In the genomic region with DNA sequence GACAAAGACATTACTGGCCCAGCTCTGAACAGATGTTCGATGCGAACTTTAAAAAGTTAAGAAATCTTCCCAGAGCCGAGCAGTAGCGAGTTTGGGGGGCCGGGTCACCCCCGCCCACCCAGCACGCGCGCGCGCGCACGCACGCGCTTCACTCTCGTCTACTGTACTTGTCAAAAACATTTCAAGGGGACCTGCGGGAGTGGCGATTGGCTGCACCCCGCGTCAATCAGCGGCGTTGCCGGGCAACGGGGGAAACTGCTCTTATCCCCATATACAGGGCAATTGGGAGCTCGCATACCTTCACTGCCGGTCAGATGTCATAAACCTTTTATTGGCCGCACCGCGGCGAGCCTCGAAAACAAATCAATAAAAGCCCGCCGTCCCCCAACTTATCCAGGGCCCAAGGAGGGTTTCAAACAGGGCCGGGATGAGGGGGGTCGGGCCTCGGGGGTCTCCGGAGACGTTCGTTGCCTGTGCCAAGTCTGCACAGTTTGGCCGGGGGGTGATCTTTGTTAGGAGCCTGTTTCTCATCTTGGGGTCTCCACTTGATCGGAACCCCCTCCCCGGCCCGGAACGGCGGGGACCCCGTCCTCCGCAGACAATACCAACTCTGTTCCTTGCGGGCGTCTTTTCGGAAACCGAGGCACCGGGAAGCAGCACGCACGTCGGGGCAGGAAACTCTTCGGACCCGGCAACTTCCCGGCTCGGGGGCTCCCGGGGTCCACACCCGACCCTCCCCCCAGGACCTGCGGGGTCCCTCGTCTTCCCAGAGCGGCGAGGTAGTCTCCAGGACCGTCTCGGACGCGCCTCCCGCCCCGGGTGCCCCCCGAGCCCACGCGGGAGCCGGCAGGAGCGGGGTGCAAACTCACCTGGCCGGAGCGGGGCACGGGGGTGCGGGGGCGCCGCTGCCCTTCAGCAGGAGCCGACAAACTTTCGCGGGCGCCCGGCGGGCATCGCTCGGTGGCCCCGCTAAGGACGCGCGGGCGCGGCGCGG, we compare ENCODE assay signal across 9 cellular contexts. TPM values are rescaled to one million over a fixed set of nuclear protein-coding genes. Genes with fewer than 3 reads are reported as not detected.
DNase-seq lines count a peak whose midpoint lies in the region; ATAC-seq and TF ChIP-seq lines count a peak whose summit lies in the region.
"Had no signal": no experiment of that assay in that cellular context is flagged by ENCODE, and none has a peak within 500 bp of the region (broad histone marks: within the 10 kb centered on the region; RNA-seq: fewer than 3 reads in every experiment).

No MANE protein-coding gene starts in this region.

- no peaks in the 10 kb centered on the region for H3K9me3 Mint-ChIP-seq in activated CD4-positive, alpha-beta T cell treated with anti-CD3 and anti-CD28 coated beads for 36 hours (ENCODE audit: low read depth)

- peak overlapping the region; percentile 85 for H3K27ac Mint-ChIP-seq in activated CD4-positive, alpha-beta T cell treated with anti-CD3 and anti-CD28 coated beads for 36 hours

- H3K27me3 Mint-ChIP-seq in activated CD4-positive, alpha-beta T cell treated with anti-CD3 and anti-CD28 coated beads for 36 hours = no peaks in the 10 kb centered on the region

- TF ChIP-seq CTCF in AG09319 (IDR thresholded peaks at IDR 0.05; ENCODE audit: low read depth, low read length) = no peak
- TF ChIP-seq CTCF in choroid plexus epithelial cell (conservative IDR thresholded peaks at IDR 0.05; ENCODE audit: low read depth, low read length) = no peak

- H3K4me3 Mint-ChIP-seq in activated CD4-positive, alpha-beta T cell treated with anti-CD3 and anti-CD28 coated beads for 36 hours = peak overlapping the region; percentile 84

- peaks cover 44% of the 10 kb centered on the region for H3K36me3 Mint-ChIP-seq in activated CD4-positive, alpha-beta T cell treated with anti-CD3 and anti-CD28 coated beads for 36 hours (ENCODE audit: low read depth)

- POLR2A ChIA-PET in activated CD4-positive, alpha-beta T cell treated with anti-CD3 and anti-CD28 coated beads for 36 hours (lab: Charles Lee) = interaction anchor here (0.6 to 1.3 kb wide), 3 partner anchors 13 to 188 kb away, joined by 3 to 8 read pairs (median 3); no protein-coding TSS in a partner anchor

- peak overlapping the region; percentile 80 for H3K4me3 ChIP-seq in choroid plexus epithelial cell (ENCODE audit: low read depth, low read length)
- H3K4me3 ChIP-seq: PC-9 had no signal

- CTCF ChIA-PET in activated CD4-positive, alpha-beta T cell treated with anti-CD3 and anti-CD28 coated beads for 36 hours (lab: Charles Lee) = interaction anchor here (0.6 to 1.3 kb wide), 5 partner anchors 14 to 524 kb away, joined by 3 read pairs; no protein-coding TSS in a partner anchor

- ATAC-seq in GM19043 (IDR thresholded peaks at IDR 0.05; ENCODE audit: low read depth, unreplicated experiment) (peak; percentile 89), HG03354 (IDR thresholded peaks at IDR 0.05; ENCODE audit: poor library complexity, severe bottlenecking, unreplicated experiment) (peak; percentile 86)
- peak; percentile 80 for ATAC-seq in activated CD4-positive, alpha-beta T cell treated with anti-CD3 and anti-CD28 coated beads for 36 hours

- intact Hi-C loops in activated CD4-positive, alpha-beta T cell treated with anti-CD3 and anti-CD28 coated beads for 36 hours (cut with DNase I, micrococcal nuclease) = loop anchor here (1.0 to 5.0 kb wide), 12 partner anchors 15 to 981 kb away; a partner anchor contains a TSS

- H3K4me1 Mint-ChIP-seq in activated CD4-positive, alpha-beta T cell treated with anti-CD3 and anti-CD28 coated beads for 36 hours = peaks cover 51% of the 10 kb centered on the region

- DNase-seq in AG09319 (ENCODE audit: extremely low read depth, low read depth) (peak; percentile 96), NCI-H460 (ENCODE audit: extremely low read depth, low read depth) (peak; percentile 94), choroid plexus epithelial cell (ENCODE audit: low read depth) (peak; percentile 99), kidney glomerular epithelial cell (lab: John Stamatoyannopoulos, UW) (peak; percentile 90)
- peak; percentile 98 for DNase-seq in activated CD4-positive, alpha-beta T cell treated with anti-CD3 and anti-CD28 coated beads for 36 hours
- DNase-seq in stimulated activated CD4-positive, alpha-beta T cell treated with anti-CD3 and anti-CD28 coated beads, Interleukin-15, amount 100 ng/mL, for 48 hours (ENCODE audit: low read depth in 2 of 2) = peak; percentile 93 to 96

RNA-seq across cellular contexts. Expression of a gene that starts 0.7 kb away (rescaled TPM):
- total RNA-seq in NCI-H460 (2014; rRNA removed; shearing (Covaris generic)) = 7.9 and 8.7 TPM in 2 replicates
- polyA plus RNA-seq in NCI-H460 (2014; cell fraction: nucleus; rRNA removed) = 0.63 and 1.0 TPM in 2 replicates
- total RNA-seq in activated CD4-positive, alpha-beta T cell treated with anti-CD3 and anti-CD28 coated beads for 36 hours = 10 to 100 TPM; 69.1 to 76.3 TPM

Comparison
In these comparisons a context has a peak if more than half of its experiments do, and no peak if none do; other contexts are left out.
1. Peak in every context shown above with its lines: DNase-seq, ATAC-seq and H3K4me3 ChIP-seq.